Comparison of ENCODE assay signal across 1 cellular context in the genomic region with DNA sequence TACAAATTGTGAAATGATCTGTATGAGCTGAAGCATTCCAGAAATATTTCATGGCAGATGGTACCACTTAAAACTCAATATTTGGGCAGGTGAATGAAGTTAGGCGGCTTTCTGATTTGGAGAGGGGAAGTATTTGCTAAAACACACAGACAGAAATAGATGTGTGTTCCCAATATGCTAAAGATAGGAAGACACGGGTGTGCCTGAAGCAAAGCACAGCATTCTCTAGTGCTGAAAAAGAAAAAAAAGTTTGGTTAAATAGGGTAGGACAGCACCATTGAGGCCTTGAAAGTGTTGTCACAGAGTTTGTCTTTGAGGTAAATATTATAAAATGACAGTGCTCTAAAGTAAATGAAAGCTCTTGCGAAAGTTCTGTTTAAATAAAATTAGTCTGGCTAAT.
TF ChIP-seq lines count a peak whose summit lies in the region.

No MANE protein-coding gene starts in this region.

TF ChIP-seq in GM23338, 12 proteins besides CTCF, POLR2A, EP300 and RAD21 (continued from another document):
- no peak for TF ChIP-seq EZH2phosphoT487 (IDR thresholded peaks at IDR 0.05; ENCODE audit: unreplicated experiment)
